Comparison of ENCODE assay signal across 9 cellular contexts in the genomic region with DNA sequence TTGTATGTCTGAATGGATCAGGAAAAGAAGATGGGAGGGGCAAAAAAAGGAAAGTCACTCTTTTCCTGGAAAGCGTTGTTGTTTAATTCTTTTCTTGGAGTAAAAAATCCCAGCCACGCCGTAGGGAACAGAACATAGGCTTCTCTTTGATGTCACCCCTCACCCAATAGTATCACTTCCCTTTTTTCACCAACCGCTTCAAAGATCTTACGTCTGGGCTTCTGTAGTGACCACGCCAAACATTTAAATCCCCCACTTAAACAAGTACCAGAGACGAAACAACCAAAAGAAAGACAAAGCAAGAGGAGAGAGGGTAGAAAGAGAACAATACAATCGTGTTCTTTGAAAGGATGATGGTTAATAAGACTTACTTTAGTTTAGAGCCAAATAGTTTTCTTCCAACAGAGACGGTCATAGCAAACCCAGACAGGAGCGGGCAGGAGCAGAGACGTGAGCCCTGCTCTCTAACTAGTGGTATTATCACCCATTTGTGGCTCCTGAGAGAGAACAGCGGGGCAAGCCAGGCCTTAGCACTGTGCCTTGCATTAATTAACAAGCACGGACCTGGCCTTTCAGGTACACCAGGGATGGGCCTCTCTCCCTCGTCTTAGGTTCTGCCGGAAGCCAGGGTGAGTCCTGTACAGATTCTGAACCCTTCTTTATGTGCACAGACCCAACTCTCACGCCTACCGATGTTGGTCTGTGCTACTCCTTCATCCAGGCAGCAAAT. TPM values are rescaled to one million over a fixed set of nuclear protein-coding genes. Genes with fewer than 3 reads are reported as not detected.
DNase-seq lines count a peak whose midpoint lies in the region; ATAC-seq lines count a peak whose summit lies in the region.
"Had no signal": no experiment of that assay in that cellular context is flagged by ENCODE, and none has a peak within 500 bp of the region (broad histone marks: within the 10 kb centered on the region; RNA-seq: fewer than 3 reads in every experiment).

No MANE protein-coding gene starts in this region.

- no peak overlapping the region for H3K4me3 Mint-ChIP-seq in activated CD4-positive, alpha-beta T cell treated with anti-CD3 and anti-CD28 coated beads for 36 hours

- H3K27me3 Mint-ChIP-seq in activated CD4-positive, alpha-beta T cell treated with anti-CD3 and anti-CD28 coated beads for 36 hours = peaks cover 8% of the 10 kb centered on the region

- intact Hi-C loops in sciatic nerve (cut with DNase I) = no loop called here
- intact Hi-C loops in activated CD4-positive, alpha-beta T cell treated with anti-CD3 and anti-CD28 coated beads for 36 hours (cut with DNase I, micrococcal nuclease) = no loop called here

- DNase-seq in GDM1 (lab: John Stamatoyannopoulos, UW) (peak; percentile 7), UCSD-AML1 (lab: John Stamatoyannopoulos, UW; ENCODE audit: unreplicated experiment) (peak; percentile 43), NCI-H226 (no peak), ureter (ENCODE audit: low spot score) (no peak), sciatic nerve (ENCODE audit: low spot score) (no peak)
- DNase-seq in activated CD4-positive, alpha-beta T cell treated with anti-CD3 and anti-CD28 coated beads for 36 hours = no peak
- DNase-seq: KG1 had no signal

- ATAC-seq in GM19452 (IDR thresholded peaks at IDR 0.05; ENCODE audit: unreplicated experiment) (peak; percentile 65), HG03108 (IDR thresholded peaks at IDR 0.05; ENCODE audit: unreplicated experiment) (peak; percentile 65), sciatic nerve (no peak)
- ATAC-seq in activated CD4-positive, alpha-beta T cell treated with anti-CD3 and anti-CD28 coated beads for 36 hours = no peak

- no peaks in the 10 kb centered on the region for H3K36me3 Mint-ChIP-seq in activated CD4-positive, alpha-beta T cell treated with anti-CD3 and anti-CD28 coated beads for 36 hours (ENCODE audit: low read depth)

- H3K9me3 Mint-ChIP-seq in activated CD4-positive, alpha-beta T cell treated with anti-CD3 and anti-CD28 coated beads for 36 hours (ENCODE audit: low read depth) = no peaks in the 10 kb centered on the region

- CTCF ChIA-PET in activated CD4-positive, alpha-beta T cell treated with anti-CD3 and anti-CD28 coated beads for 36 hours (lab: Charles Lee) = no interaction called here

- POLR2A ChIA-PET in activated CD4-positive, alpha-beta T cell treated with anti-CD3 and anti-CD28 coated beads for 36 hours (lab: Charles Lee) = no interaction called here

- no peak overlapping the region for H3K27ac Mint-ChIP-seq in activated CD4-positive, alpha-beta T cell treated with anti-CD3 and anti-CD28 coated beads for 36 hours

- H3K4me1 Mint-ChIP-seq in activated CD4-positive, alpha-beta T cell treated with anti-CD3 and anti-CD28 coated beads for 36 hours = peaks cover 49% of the 10 kb centered on the region

RNA-seq across cellular contexts. Expression of a gene that starts 28.1 kb away (rescaled TPM):
- total RNA-seq in ureter (90.7 TPM), sciatic nerve (188 TPM)
- 10 to 100 TPM; 42.9 to 52.8 TPM for total RNA-seq in activated CD4-positive, alpha-beta T cell treated with anti-CD3 and anti-CD28 coated beads for 36 hours

Comparison
In these comparisons a context has a peak if more than half of its experiments do, and no peak if none do; other contexts are left out.
1. DNase-seq: peak in GDM1 (single experiment) and UCSD-AML1 (single experiment); none in NCI-H226 (single experiment), ureter (single experiment), sciatic nerve (single experiment) and activated CD4-positive, alpha-beta T cell treated with anti-CD3 and anti-CD28 coated beads for 36 hours (single experiment).
2. ATAC-seq: peak in GM19452 (single experiment) and HG03108 (single experiment); none in sciatic nerve (single experiment) and activated CD4-positive, alpha-beta T cell treated with anti-CD3 and anti-CD28 coated beads for 36 hours (single experiment).